In the genomic region with DNA sequence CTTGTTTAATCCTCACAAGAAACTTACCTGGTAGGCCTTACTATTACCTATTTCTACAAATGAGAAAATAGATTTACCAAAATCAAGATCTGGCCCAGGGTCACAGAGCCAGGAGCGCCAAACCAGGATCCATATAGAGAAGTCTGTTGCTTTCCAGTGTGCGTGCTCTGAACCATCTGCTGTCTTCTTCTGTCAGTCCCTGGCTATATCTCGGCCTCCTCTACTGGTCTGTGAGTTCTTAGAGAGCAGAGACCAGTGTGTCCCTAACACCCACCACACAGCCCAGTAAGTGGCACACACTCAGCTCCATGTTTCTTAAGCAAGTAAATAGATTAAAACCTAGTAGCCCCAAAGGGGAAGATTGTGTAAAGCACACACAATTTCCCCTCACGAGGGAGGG, we compare ENCODE assay signal across 5 cellular contexts. TPM values are rescaled to one million over a fixed set of nuclear protein-coding genes. Genes with fewer than 3 reads are reported as not detected.
"Had no signal": no experiment of that assay in that cellular context is flagged by ENCODE, and none has a peak within 500 bp of the region (broad histone marks: within the 10 kb centered on the region; RNA-seq: fewer than 3 reads in every experiment).

No MANE protein-coding gene starts in this region.

- H3K4me3 ChIP-seq: GM23338, K562 had no signal

- H3K4me2 ChIP-seq: GM23338 had no signal

- H2AFZ ChIP-seq: GM23338 had no signal

- ATAC-seq: GM23338, K562 had no signal

- DNase-seq: H9, HCEC 1CT, IMR-90 had no signal

RNA-seq across cellular contexts. Expression of a gene that starts 18.9 kb away (rescaled TPM):
- polyA plus RNA-seq: IMR-90, K562 had no signal

RNA-seq across cellular contexts. Expression of a gene that starts 59.9 kb away (rescaled TPM):
- polyA plus RNA-seq: K562 had no signal
